Comparison of ENCODE assay signal across 19 cellular contexts in genomic region chr14:46405095-46405494, GRCh38.
DNase-seq lines count a peak whose midpoint lies in the region; TF ChIP-seq lines count a peak whose summit lies in the region.
"Had no signal": no experiment of that assay in that cellular context is flagged by ENCODE, and none has a peak within 500 bp of the region (broad histone marks: within the 10 kb centered on the region; RNA-seq: fewer than 3 reads in every experiment).

No MANE protein-coding gene starts in this region.

- no peak overlapping the region for H4K5ac ChIP-seq in H9 (ENCODE audit: insufficient read length, low read depth, low read length)

- no peak overlapping the region for H2BK120ac ChIP-seq in H9 (ENCODE audit: low read depth, low read length, poor library complexity, severe bottlenecking)

- H3K4me3 Mint-ChIP-seq in H9: peak overlapping the region in 1 of 2 experiments; percentile 16; a peak in 3 of 5 replicates
- H3K4me3 Mint-ChIP-seq: immature natural killer cell; memory B cell; T-helper 1 cell treated with Interleukin-12 subunit alpha and Interleukin-12 subunit beta and Interleukin-4 antibody, amounts not matched to agents 30 μg/mL and 1 μg/mL, for 36 hours had no signal

- no peaks in the 10 kb centered on the region for H3K27me3 Mint-ChIP-seq in H9 (ENCODE audit: low read depth)
- H3K27me3 Mint-ChIP-seq: memory B cell had no signal

- no peaks in the 10 kb centered on the region for H3K9me3 Mint-ChIP-seq in H9
- H3K9me3 Mint-ChIP-seq: memory B cell; T-helper 1 cell treated with Interleukin-12 subunit alpha and Interleukin-12 subunit beta and Interleukin-4 antibody, amounts not matched to agents 30 μg/mL and 1 μg/mL, for 36 hours had no signal

- H2AFZ ChIP-seq in H9 (ENCODE audit: low read length): peak overlapping the region; percentile 73
- no peak overlapping the region for H2AFZ ChIP-seq in hepatocyte

- H3K79me2 ChIP-seq in H9 (ENCODE audit: insufficient read depth, low read length): no peaks in the 10 kb centered on the region
- no peaks in the 10 kb centered on the region for H3K79me2 ChIP-seq in hepatocyte

- H3K4me3 ChIP-seq in hepatocyte (no peak overlapping the region), retinal pigment epithelial cell (ENCODE audit: low read length) (no peak overlapping the region), HAP-1 (no peak overlapping the region)
- H3K4me3 ChIP-seq: colonic mucosa, MG63, right lobe of liver had no signal

- H2AK5ac ChIP-seq in H9 (ENCODE audit: insufficient read length, low read length): no peak overlapping the region

- TF ChIP-seq CTCF in H9 (conservative IDR thresholded peaks at IDR 0.05) (no peak), hepatocyte (IDR thresholded peaks at IDR 0.05; ENCODE audit: poor library complexity) (no peak), retinal pigment epithelial cell (conservative IDR thresholded peaks at IDR 0.05; ENCODE audit: low read depth, low read length) (no peak)

- no peaks in the 10 kb centered on the region for H3K79me1 ChIP-seq in H9 (ENCODE audit: insufficient read depth, low read depth, low read length, poor library complexity, severe bottlenecking)

- H3K36me3 Mint-ChIP-seq in H9 (ENCODE audit: insufficient read depth in 1 of 3, low read depth in 3 of 3): no peaks in the 10 kb centered on the region; a peak in 1 of 7 replicates
- H3K36me3 Mint-ChIP-seq: immature natural killer cell, memory B cell had no signal

- no peak overlapping the region for H4K8ac ChIP-seq in H9 (replicated peaks; ENCODE audit: insufficient read length, low read depth, low read length)

- no CpG with 5 or more reads among the region's 1 CpG for WGBS in H9 (ENCODE audit: extremely low coverage, insufficient read length, low lambda C conversion rate)
- WGBS in hepatocyte (ENCODE audit: low lambda C conversion rate, missing lambda C conversion rate): 13% methylated on average over 1 of the region's 1 CpG

- no peak overlapping the region for H3K4ac ChIP-seq in H9 (ENCODE audit: low read depth, low read length)

- H3K9me2 ChIP-seq in hepatocyte (replicated peaks; ENCODE audit: insufficient read depth): no peaks in the 10 kb centered on the region

- H3K36me3 ChIP-seq in hepatocyte (replicated peaks; ENCODE audit: insufficient read depth, low read depth): no peaks in the 10 kb centered on the region
- no peaks in the 10 kb centered on the region for H3K36me3 ChIP-seq in HAP-1 (replicated peaks)
- H3K36me3 ChIP-seq: colonic mucosa, MG63, right lobe of liver had no signal

- H3K18ac ChIP-seq in H9 (ENCODE audit: insufficient read length, low read depth, low read length): no peak overlapping the region

- H2BK5ac ChIP-seq in H9 (ENCODE audit: insufficient read length, low read length): no peak overlapping the region

- H3K9ac ChIP-seq in H9 (ENCODE audit: extremely low read depth, insufficient read length, low read length): no peak overlapping the region

- peaks cover 43 to 49% of the 10 kb centered on the region in 2 experiments for H3K4me1 Mint-ChIP-seq in H9
- H3K4me1 Mint-ChIP-seq: immature natural killer cell, memory B cell had no signal

- no peak overlapping the region for H3K23ac ChIP-seq in H9 (ENCODE audit: insufficient read length, low read depth, low read length)

- no peak overlapping the region for H3K14ac ChIP-seq in H9 (ENCODE audit: insufficient read depth, low read length)

- no peak for DNase-seq in H9
- DNase-seq in NCI-H446 treated with DMSO at 0.1 percent for 48 hours (lab: John Stamatoyannopoulos, UW): peak; percentile 20
- peak; percentile 8 for DNase-seq in hepatocyte (ENCODE audit: low spot score)
- DNase-seq in retinal pigment epithelial cell (ENCODE audit: low read depth): peak; percentile 5
- no peak for DNase-seq in activated CD4-positive, alpha-beta T cell treated with anti-CD3 and anti-CD28 coated beads, Interleukin-2, amount 50 U/mL, for 4 hours
- no peak for DNase-seq in NCI-H2107 (lab: John Stamatoyannopoulos, UW)
- DNase-seq in HAP-1 (ENCODE audit: low spot score in 2 of 2): no peak
- DNase-seq: activated gamma-delta T cell treated with Interleukin-2 at 50 U/mL for 16 hours; anterior cingulate cortex; colonic mucosa; DMS 273 treated with DMSO at 0.1 percent for 48 hours; immature natural killer cell; MG63; NCI-H2029; NCI-H774; right lobe of liver; stimulated activated CD4-positive, alpha-beta T cell treated with anti-CD3 and anti-CD28 coated beads, Interleukin-2, amount 100 ng/mL, for 24 hours had no signal

- peak overlapping the region; percentile 92 to 97 (median 93) for H3K27ac Mint-ChIP-seq in H9
- H3K27ac Mint-ChIP-seq: immature natural killer cell; memory B cell; T-helper 1 cell treated with Interleukin-12 subunit alpha and Interleukin-12 subunit beta and Interleukin-4 antibody, amounts not matched to agents 30 μg/mL and 1 μg/mL, for 36 hours had no signal

- in situ Hi-C loops in HAP-1 (cut with MboI; ENCODE audit: low sequenced_read_pairs): no loop called here

- H3K4me2 ChIP-seq in H9 (ENCODE audit: insufficient read depth, insufficient read length, low read length) (peak overlapping the region; percentile 49), hepatocyte (peak overlapping the region; percentile 47)

- H3K4me1 ChIP-seq in H9 (ENCODE audit: insufficient read depth, low read length) (no peaks in the 10 kb centered on the region), hepatocyte (ENCODE audit: insufficient read depth) (peaks cover 11% of the 10 kb centered on the region), HAP-1 (no peaks in the 10 kb centered on the region)
- H3K4me1 ChIP-seq: colonic mucosa, right lobe of liver had no signal

- H3K27ac ChIP-seq in H9 (ENCODE audit: insufficient read length, low read depth, low read length) (peak overlapping the region; percentile 96), hepatocyte (peak overlapping the region; percentile 9)
- H3K27ac ChIP-seq: colonic mucosa, right lobe of liver had no signal

- no peak overlapping the region for H2BK20ac ChIP-seq in H9 (ENCODE audit: low read depth, low read length, poor library complexity, severe bottlenecking)

- H2BK15ac ChIP-seq in H9 (ENCODE audit: low read depth, low read length): no peak overlapping the region

- H3K23me2 ChIP-seq in H9 (ENCODE audit: insufficient read length, low read depth, low read length, poor library complexity, severe bottlenecking): no peaks in the 10 kb centered on the region

- no peak overlapping the region for H3T11ph ChIP-seq in H9 (ENCODE audit: low read length)

- no peak overlapping the region for H2BK12ac ChIP-seq in H9 (ENCODE audit: insufficient read length, low read depth, low read length)

- H4K20me1 ChIP-seq in H9 (ENCODE audit: control insufficient read depth, insufficient read depth, insufficient read length) (no peaks in the 10 kb centered on the region), hepatocyte (ENCODE audit: insufficient read depth, poor library complexity, severe bottlenecking) (no peaks in the 10 kb centered on the region)

- H3K27me3 ChIP-seq in H9 (ENCODE audit: insufficient read depth, low read length) (no peaks in the 10 kb centered on the region), hepatocyte (no peaks in the 10 kb centered on the region), HAP-1 (ENCODE audit: low read depth) (no peaks in the 10 kb centered on the region)
- H3K27me3 ChIP-seq: colonic mucosa, MG63, right lobe of liver had no signal

- no peaks in the 10 kb centered on the region for H3K9me3 ChIP-seq in H9 (ENCODE audit: control insufficient read depth, low read depth, low read length)
- H3K9me3 ChIP-seq in hepatocyte (ENCODE audit: low read depth): no peaks in the 10 kb centered on the region
- no peaks in the 10 kb centered on the region for H3K9me3 ChIP-seq in HAP-1
- H3K9me3 ChIP-seq: colonic mucosa, MG63, right lobe of liver had no signal

- no peak overlapping the region for H4K91ac ChIP-seq in H9 (ENCODE audit: insufficient read length, low read depth, low read length)

- H3K56ac ChIP-seq in H9 (ENCODE audit: insufficient read length, low read depth, low read length): no peak overlapping the region

Comparison
In these comparisons a context has a peak if more than half of its experiments do, and no peak if none do; other contexts are left out.
1. DNase-seq: peak in NCI-H446 treated with DMSO at 0.1 percent for 48 hours (single experiment), hepatocyte (single experiment) and retinal pigment epithelial cell (single experiment); none in H9 (single experiment), activated CD4-positive, alpha-beta T cell treated with anti-CD3 and anti-CD28 coated beads, Interleukin-2, amount 50 U/mL, for 4 hours (0 of 2), NCI-H2107 (single experiment) and HAP-1 (0 of 2).